In the genomic region with DNA sequence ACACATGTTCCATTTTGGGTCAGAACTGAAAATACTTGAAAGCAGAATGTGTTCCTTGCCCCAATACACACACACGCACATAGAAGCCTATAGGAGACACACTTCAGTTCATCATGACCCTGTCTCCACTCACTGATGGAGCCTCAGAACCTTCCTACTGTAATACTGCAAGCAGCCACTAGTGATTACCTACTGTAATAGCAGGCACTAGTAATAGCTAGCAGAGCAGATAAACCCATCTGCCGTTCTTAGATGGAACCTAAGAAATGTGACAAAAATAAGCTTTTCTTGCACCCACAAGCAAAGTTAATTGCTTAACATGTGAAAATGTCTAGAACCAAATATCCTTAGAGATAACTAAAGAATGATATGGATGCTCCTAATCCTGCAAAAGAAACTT, we compare ENCODE assay signal across 1 cellular context.
TF ChIP-seq lines count a peak whose summit lies in the region.

No MANE protein-coding gene starts in this region.

TF ChIP-seq in HCT116, 20 proteins besides CTCF, POLR2A, EP300 and RAD21 (continued from another document):
- TF ChIP-seq, protein P1, sequence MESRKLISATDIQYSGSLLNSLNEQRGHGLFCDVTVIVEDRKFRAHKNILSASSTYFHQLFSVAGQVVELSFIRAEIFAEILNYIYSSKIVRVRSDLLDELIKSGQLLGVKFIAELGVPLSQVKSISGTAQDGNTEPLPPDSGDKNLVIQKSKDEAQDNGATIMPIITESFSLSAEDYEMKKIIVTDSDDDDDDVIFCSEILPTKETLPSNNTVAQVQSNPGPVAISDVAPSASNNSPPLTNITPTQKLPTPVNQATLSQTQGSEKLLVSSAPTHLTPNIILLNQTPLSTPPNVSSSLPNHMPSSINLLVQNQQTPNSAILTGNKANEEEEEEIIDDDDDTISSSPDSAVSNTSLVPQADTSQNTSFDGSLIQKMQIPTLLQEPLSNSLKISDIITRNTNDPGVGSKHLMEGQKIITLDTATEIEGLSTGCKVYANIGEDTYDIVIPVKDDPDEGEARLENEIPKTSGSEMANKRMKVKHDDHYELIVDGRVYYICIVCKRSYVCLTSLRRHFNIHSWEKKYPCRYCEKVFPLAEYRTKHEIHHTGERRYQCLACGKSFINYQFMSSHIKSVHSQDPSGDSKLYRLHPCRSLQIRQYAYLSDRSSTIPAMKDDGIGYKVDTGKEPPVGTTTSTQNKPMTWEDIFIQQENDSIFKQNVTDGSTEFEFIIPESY (IDR thresholded peaks at IDR 0.05; ENCODE audit: extremely low read depth, insufficient replicate concordance, low read length): no peak
- TF ChIP-seq SP1 (IDR thresholded peaks at IDR 0.05; ENCODE audit: low read depth) (no peak), POLR2AphosphoS5 (IDR thresholded peaks at IDR 0.05; ENCODE audit: low read depth, low read length) (no peak), ELF1 (IDR thresholded peaks at IDR 0.05; ENCODE audit: borderline replicate concordance, low read depth) (no peak), CEBPB (IDR thresholded peaks at IDR 0.05; ENCODE audit: low read depth) (no peak)
TF ChIP-seq in HCT116: peak in this region for 0.
